Comparison of ENCODE assay signal across 1 cellular context in the genomic region with DNA sequence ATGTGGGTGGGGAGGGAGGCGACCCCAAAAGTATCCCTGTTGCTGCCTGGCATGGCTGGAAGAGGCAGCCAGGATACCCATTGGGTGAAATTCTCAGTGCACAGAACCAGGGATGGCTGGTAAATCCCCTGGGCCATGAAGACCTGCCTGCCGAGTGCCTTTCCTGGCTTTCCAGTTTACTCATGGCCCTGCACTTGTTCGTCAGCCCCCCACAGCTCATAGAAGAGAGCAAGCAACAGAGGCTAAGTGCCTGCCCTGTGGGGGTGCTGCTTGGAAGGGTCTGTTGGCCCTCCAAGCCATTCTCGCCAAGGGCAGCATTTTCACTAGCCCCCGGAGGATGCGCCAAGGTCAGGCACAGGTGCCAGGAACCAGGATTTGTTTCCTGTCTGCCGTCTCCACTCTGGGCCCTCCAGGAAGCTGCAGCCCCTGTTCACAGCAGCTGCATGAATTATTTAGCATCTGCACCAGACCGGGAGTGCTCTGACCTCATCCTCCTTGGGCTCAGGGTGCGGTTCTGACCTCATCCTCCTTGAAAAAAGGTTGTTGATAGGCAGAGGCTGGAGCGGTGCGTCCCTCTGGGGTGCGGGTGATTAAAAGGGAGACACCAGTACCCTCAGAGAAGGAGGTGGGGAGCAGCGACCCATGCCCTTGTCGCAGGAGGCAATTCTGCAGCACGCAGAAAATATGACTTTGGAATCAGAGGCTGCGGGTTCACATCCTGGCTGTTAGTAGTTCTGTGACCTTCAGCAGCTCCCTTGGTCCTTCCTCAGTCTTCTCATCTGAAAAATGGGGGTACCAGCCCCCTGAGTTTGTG.
TF ChIP-seq lines count a peak whose summit lies in the region.

No MANE protein-coding gene starts in this region.

TF ChIP-seq in GM12878, 131 proteins besides CTCF, POLR2A, EP300 and RAD21:
- TF ChIP-seq IKZF1 (conservative IDR thresholded peaks at IDR 0.05): 0 out of 2 replicates have a peak, but pooled peaks have one; percentile 15
- no peak for TF ChIP-seq MTA2 (IDR thresholded peaks at IDR 0.05; ENCODE audit: low read depth)
